27 cellular contexts compared by ENCODE assay signal in genomic region chr7:68438811-68439210, GRCh38.
"Had no signal": no experiment of that assay in that cellular context is flagged by ENCODE, and none has a peak within 500 bp of the region (broad histone marks: within the 10 kb centered on the region; RNA-seq: fewer than 3 reads in every experiment).

No MANE protein-coding gene starts in this region.

- FAIRE-seq: urothelium cell line had no signal

- H3K9me3 ChIP-seq: suprapubic skin, testis, thoracic aorta, thyroid gland, tibial artery, upper lobe of left lung, upper lobe of right lung, uterus, vagina had no signal

- H3K4me1 ChIP-seq: stomach, suprapubic skin, thyroid gland, tibial nerve, transverse colon, upper lobe of left lung, upper lobe of right lung, uterus, vagina had no signal

- H3K4me3 ChIP-seq: stomach, suprapubic skin, testis, thoracic aorta, thyroid gland, tibial artery, tibial nerve, transverse colon, upper lobe of left lung, upper lobe of right lung, uterus, vagina had no signal

- DNase-seq: stimulated activated CD4-positive, alpha-beta T cell treated with anti-CD3 and anti-CD28 coated beads, Interleukin-2, amount 100 ng/mL, for 48 hours; stimulated activated CD4-positive, alpha-beta T cell treated with anti-CD3 and anti-CD28 coated beads, Interleukin-4, amount 100 ng/mL, for 1 hour; stimulated activated CD4-positive, alpha-beta T cell treated with anti-CD3 and anti-CD28 coated beads, Interleukin-4, amount 100 ng/mL, for 24 hours; stimulated activated CD4-positive, alpha-beta T cell treated with anti-CD3 and anti-CD28 coated beads, Interleukin-4, amount 100 ng/mL, for 4 hours; stimulated activated CD8-positive, alpha-beta memory T cell treated with anti-CD3 and anti-CD28 coated beads, Interleukin-4, amount 100 ng/mL, for 48 hours; stimulated activated naive B cell treated with anti-CD40 and anti-IgM and Interleukin-4, amounts not matched to agents 10 μg/mL and 1 μg/mL and 100 μg/mL, for 72 hours; stimulated activated naive CD4-positive, alpha-beta T cell; stimulated activated naive CD4-positive, alpha-beta T cell treated with Interleukin-2 at 50 U/mL for 16 hours; stimulated activated naive CD8-positive, alpha-beta T cell treated with anti-CD3 and anti-CD28 coated beads, Interleukin-15, amount 100 ng/mL, for 72 hours; stimulated activated naive CD8-positive, alpha-beta T cell treated with anti-CD3 and anti-CD28 coated beads, Interleukin-15, Interleukin-2, amounts not matched to agents 100 U/mL and 50 U/mL, for 24 hours; stomach; substantia nigra; testis; thyroid gland; tibial artery; transverse colon; trophoblast cell; upper lobe of left lung; upper lobe of right lung; uterus had no signal

- H3K27me3 ChIP-seq: stomach, suprapubic skin, testis, thyroid gland, tibial nerve, transverse colon, upper lobe of left lung, upper lobe of right lung, uterus, vagina had no signal

- H3K36me3 ChIP-seq: stomach, suprapubic skin, thoracic aorta, thyroid gland, tibial artery, tibial nerve, transverse colon, upper lobe of left lung, upper lobe of right lung, uterus, vagina had no signal

- ATAC-seq: stimulated activated effector memory CD8-positive, alpha-beta T cell treated with anti-CD3 and anti-CD28 coated beads, Interleukin-12 subunit alpha, Interleukin-12 subunit beta, amount 100 ng/mL, for 72 hours; stimulated activated memory B cell treated with anti-CD40 and anti-IgM and Interleukin-4, amounts not matched to agents 10 μg/mL and 1 μg/mL and 100 μg/mL, for 72 hours; stimulated activated naive B cell treated with anti-CD40 and anti-IgM and Interleukin-4, amounts not matched to agents 10 μg/mL and 1 μg/mL and 100 μg/mL, for 72 hours; stimulated activated naive CD8-positive, alpha-beta T cell treated with anti-CD3 and anti-CD28 coated beads, Interleukin-15, amount 100 ng/mL, for 72 hours; stimulated activated naive CD8-positive, alpha-beta T cell treated with anti-CD3 and anti-CD28 coated beads, Interleukin-15, Interleukin-2, amounts not matched to agents 100 U/mL and 50 U/mL, for 24 hours; upper lobe of right lung had no signal

- H3K27ac ChIP-seq: stomach, suprapubic skin, testis, thoracic aorta, thyroid gland, tibial artery, tibial nerve, transverse colon, upper lobe of left lung, upper lobe of right lung, uterus, vagina had no signal
